ENCODE assay signal across 20 cellular contexts in genomic region chr6:84756466-84756865, GRCh38. TPM values are rescaled to one million over a fixed set of nuclear protein-coding genes. Genes with fewer than 3 reads are reported as not detected.
"Had no signal": no experiment of that assay in that cellular context is flagged by ENCODE, and none has a peak within 500 bp of the region (broad histone marks: within the 10 kb centered on the region; RNA-seq: fewer than 3 reads in every experiment).

No MANE protein-coding gene starts in this region.

- H3K36me3 ChIP-seq: gastrocnemius medialis, upper lobe of right lung had no signal

- H3K4me3 ChIP-seq: gastrocnemius medialis, mucosa of descending colon, testis, upper lobe of right lung had no signal

- H3K27ac ChIP-seq: gastrocnemius medialis, testis, upper lobe of right lung, VCaP had no signal

- ATAC-seq: activated CD4-positive, CD25-positive, alpha-beta regulatory T cell treated with anti-CD3 and anti-CD28 coated beads, Interleukin-2, amount 50 U/mL, for 24 hours; activated CD8-positive, alpha-beta memory T cell treated with anti-CD3 and anti-CD28 coated beads, Interleukin-2, amount 10 ng/mL, durations not matched to agents 7 days and 5 days; activated CD8-positive, alpha-beta T cell treated with anti-CD3 and anti-CD28 coated beads for 36 hours; esophagus mucosa; gastrocnemius medialis; mucosa of descending colon; stimulated activated naive B cell treated with anti-CD40 and anti-IgM and Interleukin-4, amounts not matched to agents 10 μg/mL and 1 μg/mL and 100 μg/mL, for 72 hours; upper lobe of right lung had no signal

- H3K4me1 ChIP-seq: gastrocnemius medialis, testis, upper lobe of right lung had no signal

- H3K9me3 ChIP-seq: gastrocnemius medialis, mucosa of descending colon, testis, upper lobe of right lung had no signal

- DNase-seq: activated CD4-positive, alpha-beta T cell treated with anti-CD3 and anti-CD28 coated beads, Interleukin-2, amount 10 ng/mL, durations not matched to agents 7 days and 5 days; activated CD8-positive, alpha-beta memory T cell treated with anti-CD3 and anti-CD28 coated beads, Interleukin-2, amount 10 ng/mL, durations not matched to agents 7 days and 5 days; activated CD8-positive, alpha-beta T cell treated with anti-CD3 and anti-CD28 coated beads for 36 hours; activated effector memory CD4-positive, alpha-beta T cell treated with anti-CD3 and anti-CD28 coated beads, Interleukin-2, amount 50 U/mL, for 16 hours; activated naive CD4-positive, alpha-beta T cell treated with anti-CD3 and anti-CD28 coated beads, Interleukin-2, amount 10 ng/mL, durations not matched to agents 7 days and 5 days; activated T-cell treated with anti-CD3 and anti-CD28 coated beads for 4 hours; central memory CD4-positive, alpha-beta T cell; effector memory CD4-positive, alpha-beta T cell; gastrocnemius medialis; hippocampal formation; mucosa of descending colon; nephron progenitor cell; stimulated activated CD4-positive, alpha-beta T cell treated with anti-CD3 and anti-CD28 coated beads, Interleukin-2, amount 100 ng/mL, for 48 hours; stimulated activated CD8-positive, alpha-beta memory T cell treated with anti-CD3 and anti-CD28 coated beads, Interleukin-4, amount 100 ng/mL, for 48 hours; stimulated activated naive B cell treated with anti-CD40 and anti-IgM and Interleukin-4, amounts not matched to agents 10 μg/mL and 1 μg/mL and 100 μg/mL, for 72 hours; testis; upper lobe of right lung had no signal

- H3K27me3 ChIP-seq: testis had no signal

RNA-seq across cellular contexts. Expression of gene TBX18, which starts 7.9 kb away (rescaled TPM):
- total RNA-seq: activated CD4-positive, alpha-beta T cell treated with anti-CD3 and anti-CD28 coated beads, Interleukin-2, amount 10 ng/mL, durations not matched to agents 7 days and 5 days; activated CD8-positive, alpha-beta memory T cell treated with anti-CD3 and anti-CD28 coated beads, Interleukin-2, amount 10 ng/mL, durations not matched to agents 7 days and 5 days; activated CD8-positive, alpha-beta T cell treated with anti-CD3 and anti-CD28 coated beads for 36 hours had no signal
